ENCODE assay signal across 26 cellular contexts in genomic region chr20:21519136-21519584, GRCh38. TPM values are rescaled to one million over a fixed set of nuclear protein-coding genes. Genes with fewer than 3 reads are reported as not detected.
DNase-seq lines count a peak whose midpoint lies in the region; ATAC-seq, FAIRE-seq and TF ChIP-seq lines count a peak whose summit lies in the region.
"Had no signal": no experiment of that assay in that cellular context is flagged by ENCODE, and none has a peak within 500 bp of the region (broad histone marks: within the 10 kb centered on the region; RNA-seq: fewer than 3 reads in every experiment).

No MANE protein-coding gene starts in this region.

- H3K4me1 ChIP-seq in astrocyte (ENCODE audit: insufficient read depth, low read length) = no peaks in the 10 kb centered on the region

- H4K20me1 ChIP-seq in astrocyte (ENCODE audit: insufficient read depth, low read length) = no peaks in the 10 kb centered on the region

- no peak overlapping the region for H3K27ac ChIP-seq in astrocyte (ENCODE audit: low read depth, low read length)
- H3K27ac ChIP-seq: heart left ventricle, KMS-11, neutrophil, Peyer's patch, psoas muscle, upper lobe of left lung had no signal

- FAIRE-seq in astrocyte (lab: Jason Lieb, UNC) = no peak
- FAIRE-seq: HTR-8/SVneo had no signal

- peaks cover 2% of the 10 kb centered on the region for H3K4me1 Mint-ChIP-seq in activated CD8-positive, alpha-beta memory T cell treated with anti-CD3 and anti-CD28 coated beads, Interleukin-2, amount 10 ng/mL, durations not matched to agents 7 days and 5 days
- H3K4me1 Mint-ChIP-seq in astrocyte (ENCODE audit: low read depth, unreplicated experiment) (no peaks in the 10 kb centered on the region), progenitor cell of endocrine pancreas (ENCODE audit: low read depth) (peaks cover 35% of the 10 kb centered on the region)

- no peaks in the 10 kb centered on the region for H3K79me2 ChIP-seq in astrocyte (ENCODE audit: insufficient read depth, low read length)

- H3K36me3 ChIP-seq in astrocyte (ENCODE audit: insufficient read depth, low read length) = no peaks in the 10 kb centered on the region
- H3K36me3 ChIP-seq: heart left ventricle, neutrophil, Peyer's patch, upper lobe of left lung had no signal

- TF ChIP-seq CTCF in astrocyte (IDR thresholded peaks at IDR 0.05; ENCODE audit: insufficient read depth, low read depth, low read length) = no peak
- no peak for TF ChIP-seq CTCF in progenitor cell of endocrine pancreas (IDR thresholded peaks at IDR 0.05; ENCODE audit: unreplicated experiment)

- peak overlapping the region; percentile 64 for H3K27ac Mint-ChIP-seq in activated CD8-positive, alpha-beta memory T cell treated with anti-CD3 and anti-CD28 coated beads, Interleukin-2, amount 10 ng/mL, durations not matched to agents 7 days and 5 days
- peak overlapping the region; percentile 24 for H3K27ac Mint-ChIP-seq in astrocyte (ENCODE audit: unreplicated experiment)
- H3K27ac Mint-ChIP-seq in progenitor cell of endocrine pancreas = peak overlapping the region; percentile 38
- H3K27ac Mint-ChIP-seq: activated T-helper 2 cell treated with anti-CD3 and anti-CD28 coated beads, Interferon-gamma antibody, Interleukin-2, Interleukin-4, amounts not matched to agents 10 μg/mL and 5 μg/mL and 100 μg/mL, durations not matched to agents 14 hours and 24 hours and 36 hours; CD4-positive, alpha-beta T cell had no signal

- H3K4me3 Mint-ChIP-seq in activated CD8-positive, alpha-beta memory T cell treated with anti-CD3 and anti-CD28 coated beads, Interleukin-2, amount 10 ng/mL, durations not matched to agents 7 days and 5 days = no peak overlapping the region
- no peak overlapping the region for H3K4me3 Mint-ChIP-seq in astrocyte (ENCODE audit: unreplicated experiment)
- H3K4me3 Mint-ChIP-seq in progenitor cell of endocrine pancreas (ENCODE audit: low read depth) = peak overlapping the region; percentile 72
- H3K4me3 Mint-ChIP-seq: CD4-positive, alpha-beta T cell had no signal

- H3K9me3 Mint-ChIP-seq in activated CD8-positive, alpha-beta memory T cell treated with anti-CD3 and anti-CD28 coated beads, Interleukin-2, amount 10 ng/mL, durations not matched to agents 7 days and 5 days (ENCODE audit: low read depth) = no peaks in the 10 kb centered on the region
- H3K9me3 Mint-ChIP-seq in astrocyte (ENCODE audit: unreplicated experiment) (peaks cover 31% of the 10 kb centered on the region), progenitor cell of endocrine pancreas (ENCODE audit: low read depth) (no peaks in the 10 kb centered on the region)
- H3K9me3 Mint-ChIP-seq: activated T-helper 2 cell treated with anti-CD3 and anti-CD28 coated beads, Interferon-gamma antibody, Interleukin-2, Interleukin-4, amounts not matched to agents 10 μg/mL and 5 μg/mL and 100 μg/mL, durations not matched to agents 14 hours and 24 hours and 36 hours; CD4-positive, alpha-beta T cell had no signal

- peak; percentile 23 for DNase-seq in activated CD8-positive, alpha-beta memory T cell treated with anti-CD3 and anti-CD28 coated beads, Interleukin-2, amount 10 ng/mL, durations not matched to agents 7 days and 5 days
- no peak for DNase-seq in activated CD8-positive, alpha-beta memory T cell treated with anti-CD3 and anti-CD28 coated beads, Interleukin-2, amount 50 U/mL, for 48 hours
- peak; percentile 57 for DNase-seq in NCI-H1105 (lab: John Stamatoyannopoulos, UW)
- DNase-seq in astrocyte (ENCODE audit: low read depth) = no peak
- DNase-seq in progenitor cell of endocrine pancreas (ENCODE audit: low spot score, unreplicated experiment) = no peak
- no peak for DNase-seq in COLO829 (ENCODE audit: low spot score)
- no peak for DNase-seq in activated effector memory CD4-positive, alpha-beta T cell treated with anti-CD3 and anti-CD28 coated beads, Interleukin-2, amount 50 U/mL, for 16 hours
- DNase-seq in AG08395 (ENCODE audit: low spot score) = no peak
- DNase-seq: activated CD4-positive, alpha-beta T cell treated with anti-CD3 and anti-CD28 coated beads for 4 hours; CD4-positive, alpha-beta T cell; cerebellar nuclear complex; dorsolateral prefrontal cortex; GDM1; heart left ventricle; mammary epithelial cell; NCI-H187; NCI-H226; psoas muscle; SIG-M5 had no signal

- H2AFZ ChIP-seq in astrocyte (ENCODE audit: low read depth, low read length) = no peak overlapping the region

- no peak for ATAC-seq in activated CD8-positive, alpha-beta memory T cell treated with anti-CD3 and anti-CD28 coated beads, Interleukin-2, amount 10 ng/mL, durations not matched to agents 7 days and 5 days
- ATAC-seq: psoas muscle had no signal

- CTCF ChIA-PET in activated CD8-positive, alpha-beta memory T cell treated with anti-CD3 and anti-CD28 coated beads, Interleukin-2, amount 10 ng/mL, durations not matched to agents 7 days and 5 days (lab: Charles Lee) = no interaction called here

- H3K9me3 ChIP-seq in astrocyte (ENCODE audit: insufficient read depth, low read depth, low read length) = peaks cover 4% of the 10 kb centered on the region
- H3K9me3 ChIP-seq: heart left ventricle, neutrophil, Peyer's patch, psoas muscle, upper lobe of left lung had no signal

- peaks cover 88% of the 10 kb centered on the region for H3K27me3 ChIP-seq in astrocyte (ENCODE audit: insufficient read depth, low read length)

- H3K9ac ChIP-seq in astrocyte (ENCODE audit: low read length) = no peak overlapping the region
- H3K9ac ChIP-seq: KMS-11 had no signal

- peaks cover 3% of the 10 kb centered on the region for H3K36me3 Mint-ChIP-seq in activated CD8-positive, alpha-beta memory T cell treated with anti-CD3 and anti-CD28 coated beads, Interleukin-2, amount 10 ng/mL, durations not matched to agents 7 days and 5 days
- H3K36me3 Mint-ChIP-seq in astrocyte (ENCODE audit: low read depth, unreplicated experiment) (no peaks in the 10 kb centered on the region), progenitor cell of endocrine pancreas (ENCODE audit: insufficient read depth) (no peaks in the 10 kb centered on the region)

- H3K4me3 ChIP-seq in astrocyte (ENCODE audit: insufficient read depth, low read depth, low read length) = no peak overlapping the region
- H3K4me3 ChIP-seq: heart left ventricle, Peyer's patch, psoas muscle, upper lobe of left lung had no signal

- peaks cover 87% of the 10 kb centered on the region for H3K27me3 Mint-ChIP-seq in activated CD8-positive, alpha-beta memory T cell treated with anti-CD3 and anti-CD28 coated beads, Interleukin-2, amount 10 ng/mL, durations not matched to agents 7 days and 5 days
- H3K27me3 Mint-ChIP-seq in astrocyte (ENCODE audit: low read depth, unreplicated experiment) = peaks cover 77% of the 10 kb centered on the region
- H3K27me3 Mint-ChIP-seq in progenitor cell of endocrine pancreas = peaks cover 85% of the 10 kb centered on the region

- H3K4me2 ChIP-seq in astrocyte (ENCODE audit: low read length) = no peak overlapping the region
- H3K4me2 ChIP-seq: KMS-11 had no signal

RNA-seq across cellular contexts. Expression of gene NKX2-2, which starts 5.3 kb away (rescaled TPM):
- not detected for total RNA-seq in activated CD8-positive, alpha-beta memory T cell treated with anti-CD3 and anti-CD28 coated beads, Interleukin-2, amount 10 ng/mL, durations not matched to agents 7 days and 5 days
- total RNA-seq in astrocyte (not detected in 2 replicates), progenitor cell of endocrine pancreas (15.5 and 16.1 TPM in 2 replicates)
- total RNA-seq: activated T-helper 2 cell treated with anti-CD3 and anti-CD28 coated beads, Interferon-gamma antibody, Interleukin-2, Interleukin-4, amounts not matched to agents 10 μg/mL and 5 μg/mL and 100 μg/mL, durations not matched to agents 14 hours and 24 hours and 36 hours; CD4-positive, alpha-beta T cell; mammary epithelial cell; psoas muscle; skeletal muscle tissue; upper lobe of left lung had no signal

Comparison
In these comparisons a context has a peak if more than half of its experiments do, and no peak if none do; other contexts are left out.
1. DNase-seq: peak in activated CD8-positive, alpha-beta memory T cell treated with anti-CD3 and anti-CD28 coated beads, Interleukin-2, amount 10 ng/mL, durations not matched to agents 7 days and 5 days (single experiment) and NCI-H1105 (single experiment); none in activated CD8-positive, alpha-beta memory T cell treated with anti-CD3 and anti-CD28 coated beads, Interleukin-2, amount 50 U/mL, for 48 hours (single experiment), astrocyte (single experiment), progenitor cell of endocrine pancreas (single experiment), COLO829 (single experiment), activated effector memory CD4-positive, alpha-beta T cell treated with anti-CD3 and anti-CD28 coated beads, Interleukin-2, amount 50 U/mL, for 16 hours (single experiment) and AG08395 (single experiment).
2. RNA of gene NKX2-2, which starts 5.3 kb away (total RNA-seq): 15.5 to 16.1 TPM in progenitor cell of endocrine pancreas; not detected in astrocyte and not detected in activated CD8-positive, alpha-beta memory T cell treated with anti-CD3 and anti-CD28 coated beads, Interleukin-2, amount 10 ng/mL, durations not matched to agents 7 days and 5 days; every median in the first group is over 10 times any median in the second.
3. Peak in every context shown above with its lines, with median percentiles within 50 percentile points of each other: H3K27ac Mint-ChIP-seq.